Comparison of ENCODE assay signal across 18 cellular contexts in genomic region chr15:93942140-93942808, GRCh38.
A peak's percentile ranks its signal among the peaks of the same experiment; 100 is the strongest.
DNase-seq lines count a peak whose midpoint lies in the region; ATAC-seq, FAIRE-seq and TF ChIP-seq lines count a peak whose summit lies in the region.
"Had no signal": no experiment of that assay in that cellular context is flagged by ENCODE, and none has a peak within 500 bp of the region (broad histone marks: within the 10 kb centered on the region; RNA-seq: fewer than 3 reads in every experiment).

No MANE protein-coding gene starts in this region.

- H2BK15ac ChIP-seq in neuronal stem cell (ENCODE audit: low read length), result no peak overlapping the region

- no peak overlapping the region for H2AK5ac ChIP-seq in neuronal stem cell (ENCODE audit: low read depth, low read length)

- no peak overlapping the region for H2BK120ac ChIP-seq in neuronal stem cell (ENCODE audit: low read depth, low read length)

- no peaks in the 10 kb centered on the region for H3K9me3 ChIP-seq in astrocyte (ENCODE audit: insufficient read depth, low read depth, low read length)
- H3K9me3 ChIP-seq in neuronal stem cell (replicated peaks in 1 of 2; ENCODE audit: control insufficient read depth in 2 of 2, insufficient read depth in 1 of 2, low read depth in 1 of 2, low read length in 2 of 2), result no peaks in the 10 kb centered on the region
- H3K9me3 ChIP-seq: left lung, SK-N-SH had no signal

- WGBS in neuronal stem cell (ENCODE audit: extremely low coverage in 2 of 2, insufficient read length in 2 of 2, insufficient replicate concordance in 1 of 2), 2 donors, result no CpG with 5 or more reads among the region's 5 CpGs

- H3K27ac ChIP-seq in astrocyte (ENCODE audit: low read depth, low read length) (no peak overlapping the region), neuronal stem cell (replicated peaks; ENCODE audit: low read length) (no peak overlapping the region)
- H3K27ac ChIP-seq: left lung had no signal

- H3K4me1 ChIP-seq in astrocyte (ENCODE audit: insufficient read depth, low read length) (no peaks in the 10 kb centered on the region), neuronal stem cell (ENCODE audit: control insufficient read depth in 2 of 2, insufficient read depth in 1 of 2, low read depth in 1 of 2, low read length in 2 of 2) (peaks cover 0 to 11% of the 10 kb centered on the region in 2 donors)
- H3K4me1 ChIP-seq: left lung had no signal

- no peak overlapping the region for H3K23ac ChIP-seq in neuronal stem cell (ENCODE audit: low read depth, low read length, poor library complexity)

- H3K18ac ChIP-seq in neuronal stem cell (ENCODE audit: low read length), result no peak overlapping the region

- ATAC-seq in SK-N-SH treated with all-trans-retinoic acid at 6 μM for 48 hours (no peak), GM19452 (IDR thresholded peaks at IDR 0.05; ENCODE audit: unreplicated experiment) (no peak), GM19328 (IDR thresholded peaks at IDR 0.05; ENCODE audit: unreplicated experiment) (no peak)
- ATAC-seq: activated CD8-positive, alpha-beta T cell treated with anti-CD3 and anti-CD28 coated beads for 36 hours; left lung had no signal

- no peaks in the 10 kb centered on the region for H3K36me3 Mint-ChIP-seq in astrocyte (ENCODE audit: low read depth, unreplicated experiment)
- H3K36me3 Mint-ChIP-seq: CD14-positive monocyte had no signal

- no peak overlapping the region for H3K4ac ChIP-seq in neuronal stem cell (ENCODE audit: low read length)

- H3K4me2 ChIP-seq in astrocyte (ENCODE audit: low read length) (no peak overlapping the region), neuronal stem cell (ENCODE audit: insufficient read depth, low read length, poor library complexity, severe bottlenecking) (no peak overlapping the region)
- H3K4me2 ChIP-seq: SK-N-SH had no signal

- H3K79me1 ChIP-seq in neuronal stem cell (ENCODE audit: low read depth, low read length), result no peaks in the 10 kb centered on the region

- peaks cover 2% of the 10 kb centered on the region for H3K4me1 Mint-ChIP-seq in astrocyte (ENCODE audit: low read depth, unreplicated experiment)
- H3K4me1 Mint-ChIP-seq: CD14-positive monocyte had no signal

- no peak overlapping the region for H3K4me3 ChIP-seq in astrocyte (ENCODE audit: insufficient read depth, low read depth, low read length)
- H3K4me3 ChIP-seq in neuronal stem cell (ENCODE audit: low read length in 2 of 2), result no peak overlapping the region
- H3K4me3 ChIP-seq: left lung had no signal

- no peak overlapping the region for H4K8ac ChIP-seq in neuronal stem cell (ENCODE audit: low read depth, low read length)

- no peaks in the 10 kb centered on the region for H4K20me1 ChIP-seq in astrocyte (ENCODE audit: insufficient read depth, low read length)

- H3K9ac ChIP-seq in astrocyte (ENCODE audit: low read length) (no peak overlapping the region), neuronal stem cell (ENCODE audit: low read depth, low read length, poor library complexity) (no peak overlapping the region)
- H3K9ac ChIP-seq: SK-N-SH had no signal

- no peak overlapping the region for H2BK5ac ChIP-seq in neuronal stem cell (ENCODE audit: low read length)

- H3K27me3 Mint-ChIP-seq in astrocyte (ENCODE audit: low read depth, unreplicated experiment), result peaks cover 7% of the 10 kb centered on the region
- H3K27me3 Mint-ChIP-seq: activated CD8-positive, alpha-beta T cell treated with anti-CD3 and anti-CD28 coated beads for 36 hours had no signal

- H3K27me3 ChIP-seq in astrocyte (ENCODE audit: insufficient read depth, low read length) (no peaks in the 10 kb centered on the region), neuronal stem cell (ENCODE audit: control insufficient read depth in 3 of 3, insufficient read depth in 3 of 3, low read depth in 1 of 3, low read length in 3 of 3) (no peaks in the 10 kb centered on the region)
- H3K27me3 ChIP-seq: left lung had no signal

- no peak overlapping the region for H3K14ac ChIP-seq in neuronal stem cell (ENCODE audit: low read length)

- H3K27ac Mint-ChIP-seq in astrocyte (ENCODE audit: unreplicated experiment), result no peak overlapping the region
- H3K27ac Mint-ChIP-seq: activated CD8-positive, alpha-beta T cell treated with anti-CD3 and anti-CD28 coated beads for 36 hours; activated T-helper 1 cell treated with anti-CD3 and anti-CD28 coated beads, Interleukin-12 subunit alpha, Interleukin-12 subunit beta, Interleukin-2, Interleukin-4 antibody, amounts not matched to agents 30 ng/mL and 10 ng/mL and 1 ng/mL, durations not matched to agents 14 hours and 24 hours and 36 hours; CD14-positive monocyte; progenitor cell of endocrine pancreas had no signal

- H3K79me2 ChIP-seq in astrocyte (ENCODE audit: insufficient read depth, low read length), result no peaks in the 10 kb centered on the region

- no peak overlapping the region for H2AFZ ChIP-seq in astrocyte (ENCODE audit: low read depth, low read length)
- H2AFZ ChIP-seq in neuronal stem cell (ENCODE audit: low read length), result peak overlapping the region; percentile 9

- no peaks in the 10 kb centered on the region for H3K9me3 Mint-ChIP-seq in astrocyte (ENCODE audit: unreplicated experiment)
- H3K9me3 Mint-ChIP-seq: activated CD8-positive, alpha-beta T cell treated with anti-CD3 and anti-CD28 coated beads for 36 hours; activated T-helper 1 cell treated with anti-CD3 and anti-CD28 coated beads, Interleukin-12 subunit alpha, Interleukin-12 subunit beta, Interleukin-2, Interleukin-4 antibody, amounts not matched to agents 30 ng/mL and 10 ng/mL and 1 ng/mL, durations not matched to agents 14 hours and 24 hours and 36 hours had no signal

- no peak overlapping the region for H2BK12ac ChIP-seq in neuronal stem cell (ENCODE audit: low read length)

- TF ChIP-seq CTCF in astrocyte (IDR thresholded peaks at IDR 0.05; ENCODE audit: insufficient read depth, low read depth, low read length), result no peak

- FAIRE-seq in astrocyte (lab: Jason Lieb, UNC), result no peak

- H3K36me3 ChIP-seq in astrocyte (ENCODE audit: insufficient read depth, low read length) (no peaks in the 10 kb centered on the region), neuronal stem cell (replicated peaks in 1 of 2; ENCODE audit: control insufficient read depth in 2 of 2, insufficient read depth in 2 of 2, low read length in 2 of 2) (no peaks in the 10 kb centered on the region)
- H3K36me3 ChIP-seq: left lung had no signal

- no peak overlapping the region for H4K91ac ChIP-seq in neuronal stem cell (ENCODE audit: low read depth, low read length, poor library complexity)

- peak; percentile 55 for DNase-seq in NCI-H1105 treated with DMSO at 0.1 percent for 48 hours (lab: John Stamatoyannopoulos, UW)
- no peak for DNase-seq in NCI-H1105 (lab: John Stamatoyannopoulos, UW)
- peak; percentile 10 to 58 for DNase-seq in NCI-H2081 (lab: John Stamatoyannopoulos, UW)
- DNase-seq in astrocyte (ENCODE audit: low read depth), result peak; percentile 40
- no peak for DNase-seq in neuronal stem cell (ENCODE audit: low spot score)
- DNase-seq: 8988T; activated CD8-positive, alpha-beta T cell treated with anti-CD3 and anti-CD28 coated beads for 36 hours; Karpas-422; left lung; NCI-H2107; OCI-M1; SK-N-SH had no signal

- no peak overlapping the region for H3K4me3 Mint-ChIP-seq in astrocyte (ENCODE audit: unreplicated experiment)
- H3K4me3 Mint-ChIP-seq: activated CD8-positive, alpha-beta T cell treated with anti-CD3 and anti-CD28 coated beads for 36 hours; activated T-helper 1 cell treated with anti-CD3 and anti-CD28 coated beads, Interleukin-12 subunit alpha, Interleukin-12 subunit beta, Interleukin-2, Interleukin-4 antibody, amounts not matched to agents 30 ng/mL and 10 ng/mL and 1 ng/mL, durations not matched to agents 14 hours and 24 hours and 36 hours; CD14-positive monocyte had no signal

TF ChIP-seq in SK-N-SH treated with all-trans-retinoic acid at 6 μM for 48 hours, 23 proteins besides CTCF, POLR2A, EP300 and RAD21 (continues in another document):
- TF ChIP-seq ZNF8 (CRISPR knock-in tag; IDR thresholded peaks at IDR 0.05) (no peak), ZFP30 (CRISPR knock-in tag; IDR thresholded peaks at IDR 0.05) (no peak), SNAI2 (CRISPR knock-in tag; IDR thresholded peaks at IDR 0.05) (no peak), ZNF70 (CRISPR knock-in tag; IDR thresholded peaks at IDR 0.05) (no peak), GLIS3 (CRISPR knock-in tag; IDR thresholded peaks at IDR 0.05) (no peak), RARB (CRISPR knock-in tag; IDR thresholded peaks at IDR 0.05) (no peak), POU6F1 (CRISPR knock-in tag; IDR thresholded peaks at IDR 0.05; ENCODE audit: borderline replicate concordance, low read depth) (no peak), BACH2 (CRISPR knock-in tag; IDR thresholded peaks at IDR 0.05; ENCODE audit: borderline replicate concordance) (no peak), TOX (CRISPR knock-in tag; IDR thresholded peaks at IDR 0.05; ENCODE audit: borderline replicate concordance) (no peak), PATZ1 (CRISPR knock-in tag; IDR thresholded peaks at IDR 0.05; ENCODE audit: borderline replicate concordance) (no peak)

Comparison
In these comparisons a context has a peak if more than half of its experiments do, and no peak if none do; other contexts are left out.
1. DNase-seq: peak in NCI-H1105 treated with DMSO at 0.1 percent for 48 hours (single experiment), NCI-H2081 (2 of 2) and astrocyte (single experiment); none in NCI-H1105 (single experiment) and neuronal stem cell (single experiment).